Comparison of ENCODE assay signal across 1 cellular context in the genomic region with DNA sequence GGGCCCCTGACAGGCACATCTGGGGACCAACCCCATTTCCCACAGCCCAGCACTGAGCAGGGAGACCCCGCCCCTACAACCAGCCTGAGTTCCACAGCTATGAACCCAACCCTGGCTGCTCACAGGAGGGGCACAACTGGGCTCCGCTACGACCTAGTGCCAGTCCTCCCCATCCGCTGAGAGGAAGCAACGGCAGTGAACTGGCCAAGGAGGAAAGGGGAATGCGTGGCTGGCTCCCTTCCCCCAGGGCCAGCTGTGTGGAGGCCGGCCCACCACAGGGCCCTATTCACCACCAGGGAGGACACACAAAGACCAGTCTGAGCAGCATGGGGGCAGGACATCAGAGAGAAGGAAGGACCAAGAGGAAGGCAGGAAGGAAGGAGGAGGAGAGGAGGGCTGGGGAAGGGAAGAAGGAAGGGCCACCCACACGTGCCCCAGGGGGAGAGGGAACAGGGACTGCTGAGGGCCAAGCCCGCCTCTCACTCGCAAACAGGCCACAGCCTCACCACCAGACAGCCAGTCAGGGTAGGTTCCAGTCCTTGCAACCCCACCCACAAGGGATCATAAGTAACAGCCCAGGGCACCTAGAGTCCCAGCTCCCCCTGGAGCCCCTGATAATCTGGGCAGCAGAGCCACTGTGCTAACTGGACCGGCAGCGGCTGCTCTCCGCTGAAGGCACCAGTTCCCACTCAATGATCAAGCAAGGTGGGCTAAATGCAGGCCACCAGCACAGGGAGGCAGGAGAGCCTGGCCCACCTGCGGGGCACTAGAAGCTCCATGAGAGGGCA.
TF ChIP-seq lines count a peak whose summit lies in the region.

No MANE protein-coding gene starts in this region.

TF ChIP-seq in K562, 482 proteins besides CTCF, POLR2A, EP300 and RAD21:
- TF ChIP-seq, protein P1, sequence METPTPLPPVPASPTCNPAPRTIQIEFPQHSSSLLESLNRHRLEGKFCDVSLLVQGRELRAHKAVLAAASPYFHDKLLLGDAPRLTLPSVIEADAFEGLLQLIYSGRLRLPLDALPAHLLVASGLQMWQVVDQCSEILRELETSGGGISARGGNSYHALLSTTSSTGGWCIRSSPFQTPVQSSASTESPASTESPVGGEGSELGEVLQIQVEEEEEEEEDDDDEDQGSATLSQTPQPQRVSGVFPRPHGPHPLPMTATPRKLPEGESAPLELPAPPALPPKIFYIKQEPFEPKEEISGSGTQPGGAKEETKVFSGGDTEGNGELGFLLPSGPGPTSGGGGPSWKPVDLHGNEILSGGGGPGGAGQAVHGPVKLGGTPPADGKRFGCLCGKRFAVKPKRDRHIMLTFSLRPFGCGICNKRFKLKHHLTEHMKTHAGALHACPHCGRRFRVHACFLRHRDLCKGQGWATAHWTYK (CRISPR knock-in tag; IDR thresholded peaks at IDR 0.05) = no peak
- TF ChIP-seq, protein P2, sequence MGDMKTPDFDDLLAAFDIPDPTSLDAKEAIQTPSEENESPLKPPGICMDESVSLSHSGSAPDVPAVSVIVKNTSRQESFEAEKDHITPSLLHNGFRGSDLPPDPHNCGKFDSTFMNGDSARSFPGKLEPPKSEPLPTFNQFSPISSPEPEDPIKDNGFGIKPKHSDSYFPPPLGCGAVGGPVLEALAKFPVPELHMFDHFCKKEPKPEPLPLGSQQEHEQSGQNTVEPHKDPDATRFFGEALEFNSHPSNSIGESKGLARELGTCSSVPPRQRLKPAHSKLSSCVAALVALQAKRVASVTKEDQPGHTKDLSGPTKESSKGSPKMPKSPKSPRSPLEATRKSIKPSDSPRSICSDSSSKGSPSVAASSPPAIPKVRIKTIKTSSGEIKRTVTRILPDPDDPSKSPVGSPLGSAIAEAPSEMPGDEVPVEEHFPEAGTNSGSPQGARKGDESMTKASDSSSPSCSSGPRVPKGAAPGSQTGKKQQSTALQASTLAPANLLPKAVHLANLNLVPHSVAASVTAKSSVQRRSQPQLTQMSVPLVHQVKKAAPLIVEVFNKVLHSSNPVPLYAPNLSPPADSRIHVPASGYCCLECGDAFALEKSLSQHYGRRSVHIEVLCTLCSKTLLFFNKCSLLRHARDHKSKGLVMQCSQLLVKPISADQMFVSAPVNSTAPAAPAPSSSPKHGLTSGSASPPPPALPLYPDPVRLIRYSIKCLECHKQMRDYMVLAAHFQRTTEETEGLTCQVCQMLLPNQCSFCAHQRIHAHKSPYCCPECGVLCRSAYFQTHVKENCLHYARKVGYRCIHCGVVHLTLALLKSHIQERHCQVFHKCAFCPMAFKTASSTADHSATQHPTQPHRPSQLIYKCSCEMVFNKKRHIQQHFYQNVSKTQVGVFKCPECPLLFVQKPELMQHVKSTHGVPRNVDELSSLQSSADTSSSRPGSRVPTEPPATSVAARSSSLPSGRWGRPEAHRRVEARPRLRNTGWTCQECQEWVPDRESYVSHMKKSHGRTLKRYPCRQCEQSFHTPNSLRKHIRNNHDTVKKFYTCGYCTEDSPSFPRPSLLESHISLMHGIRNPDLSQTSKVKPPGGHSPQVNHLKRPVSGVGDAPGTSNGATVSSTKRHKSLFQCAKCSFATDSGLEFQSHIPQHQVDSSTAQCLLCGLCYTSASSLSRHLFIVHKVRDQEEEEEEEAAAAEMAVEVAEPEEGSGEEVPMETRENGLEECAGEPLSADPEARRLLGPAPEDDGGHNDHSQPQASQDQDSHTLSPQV (IDR thresholded peaks at IDR 0.05) = no peak
- TF ChIP-seq RBFOX2 (IDR thresholded peaks at IDR 0.05; ENCODE audit: low read depth, low read length) (peak; percentile 45; the same call in 1 of the 2 replicates), GABPA (tag; conservative IDR thresholded peaks at IDR 0.05; ENCODE audit: low read depth) (no peak), POLR2G (IDR thresholded peaks at IDR 0.05; ENCODE audit: low read depth, low read length) (0 out of 2 replicates have a peak, but pooled peaks have one; percentile 18)
